24 cellular contexts compared by ENCODE assay signal in the genomic region with DNA sequence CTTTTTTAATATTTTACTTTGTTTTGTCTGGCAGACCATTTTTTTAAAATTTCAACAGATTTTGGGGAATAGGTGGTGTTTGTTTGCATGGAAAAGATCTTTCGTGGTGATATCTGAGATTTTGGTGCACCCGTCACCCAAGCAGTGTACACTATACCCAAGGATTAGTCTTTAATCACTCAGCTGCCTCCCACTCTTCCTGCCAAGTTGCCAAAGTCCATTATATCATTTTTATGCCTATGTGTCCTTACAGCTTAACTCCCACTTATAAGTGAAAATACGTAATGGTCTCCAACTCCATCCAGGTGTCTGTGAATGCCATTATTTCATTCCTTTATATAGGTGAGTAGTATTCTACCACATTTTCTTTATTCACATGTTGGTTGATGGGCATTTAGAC.
"Had no signal": no experiment of that assay in that cellular context is flagged by ENCODE, and none has a peak within 500 bp of the region (broad histone marks: within the 10 kb centered on the region; RNA-seq: fewer than 3 reads in every experiment).

No MANE protein-coding gene starts in this region.

- H3K27me3 ChIP-seq: neutrophil, pancreas, right lobe of liver, sigmoid colon, stomach, tibial artery, transverse colon, upper lobe of right lung, uterus had no signal

- H3K27ac ChIP-seq: neutrophil, pancreas, right lobe of liver, sigmoid colon, stomach, thoracic aorta, tibial artery, transverse colon, upper lobe of right lung, uterus had no signal

- H3K4me1 ChIP-seq: pancreas, prostate gland, right lobe of liver, sigmoid colon, stomach, transverse colon, upper lobe of right lung, uterus had no signal

- ATAC-seq: naive thymus-derived CD4-positive, alpha-beta T cell; natural killer cell; pancreas; right cardiac atrium; right lobe of liver; stimulated activated effector memory CD8-positive, alpha-beta T cell treated with anti-CD3 and anti-CD28 coated beads, Interleukin-12 subunit alpha, Interleukin-12 subunit beta, amount 100 ng/mL, for 72 hours; stimulated activated naive B cell treated with anti-CD40 and anti-IgM and Interleukin-4, amounts not matched to agents 10 μg/mL and 1 μg/mL and 100 μg/mL, for 72 hours; upper lobe of right lung had no signal

- DNase-seq: naive thymus-derived CD4-positive, alpha-beta T cell; natural killer cell; nucleus accumbens; pancreas; retina; right cardiac atrium; right lobe of liver; sigmoid colon; small intestine; stimulated activated CD4-positive, alpha-beta T cell treated with anti-CD3 and anti-CD28 coated beads, Interleukin-15, amount 100 ng/mL, for 24 hours; stimulated activated CD4-positive, alpha-beta T cell treated with anti-CD3 and anti-CD28 coated beads, Interleukin-2, amount 100 ng/mL, for 24 hours; stimulated activated CD4-positive, alpha-beta T cell treated with anti-CD3 and anti-CD28 coated beads, Interleukin-2, amount 100 ng/mL, for 48 hours; stimulated activated CD4-positive, alpha-beta T cell treated with anti-CD3 and anti-CD28 coated beads, Interleukin-4, amount 100 ng/mL, for 24 hours; stimulated activated naive B cell treated with anti-CD40 and anti-IgM and Interleukin-4, amounts not matched to agents 10 μg/mL and 1 μg/mL and 100 μg/mL, for 72 hours; stimulated activated naive CD4-positive, alpha-beta T cell treated with Interleukin-2 at 50 U/mL for 16 hours; stomach; tibial artery; transverse colon; upper lobe of right lung; uterus had no signal

- H3K9me3 ChIP-seq: neutrophil, pancreas, prostate gland, right lobe of liver, upper lobe of right lung, uterus had no signal

- H3K4me3 ChIP-seq: pancreas, prostate gland, right lobe of liver, sigmoid colon, stomach, thoracic aorta, tibial artery, transverse colon, upper lobe of right lung, uterus had no signal

- H3K36me3 ChIP-seq: neutrophil, pancreas, prostate gland, right lobe of liver, sigmoid colon, stomach, thoracic aorta, tibial artery, transverse colon, upper lobe of right lung, uterus had no signal
